Comparison of ENCODE assay signal across 32 cellular contexts in the genomic region with DNA sequence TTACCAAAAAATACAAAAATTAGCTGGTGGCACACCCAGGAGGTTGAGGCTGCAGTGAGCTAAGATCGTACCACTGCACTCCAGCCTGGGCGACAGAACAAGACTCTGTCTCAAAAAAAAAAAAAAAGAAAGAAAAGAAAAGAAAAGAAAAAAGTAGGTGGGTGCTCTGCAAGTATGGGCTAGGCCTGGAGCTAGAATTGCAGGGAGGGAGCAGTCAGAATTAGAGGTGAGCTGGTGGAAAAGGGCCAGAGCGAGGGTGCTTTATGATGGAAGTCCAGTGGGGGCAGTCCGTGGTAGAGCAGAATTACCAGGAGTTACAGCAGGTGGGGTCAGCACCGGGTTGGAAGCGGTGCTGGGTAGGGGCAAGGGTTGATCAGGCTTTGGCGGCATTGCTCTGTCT. TPM values are rescaled to one million over a fixed set of nuclear protein-coding genes. Genes with fewer than 3 reads are reported as not detected.
"Had no signal": no experiment of that assay in that cellular context is flagged by ENCODE, and none has a peak within 500 bp of the region (broad histone marks: within the 10 kb centered on the region; RNA-seq: fewer than 3 reads in every experiment).

No MANE protein-coding gene starts in this region.

- FAIRE-seq: TTC549 had no signal

- H3K4me1 ChIP-seq: ascending aorta had no signal

- H3K27ac ChIP-seq: ascending aorta, cardiac muscle cell, VCaP had no signal

- H3K9me3 ChIP-seq: ascending aorta had no signal

- DNase-seq: activated CD4-positive, alpha-beta memory T cell treated with anti-CD3 and anti-CD28 coated beads, Interleukin-2, amount 10 ng/mL, durations not matched to agents 7 days and 5 days; activated CD4-positive, alpha-beta T cell treated with anti-CD3 and anti-CD28 coated beads for 1 hour; activated CD4-positive, alpha-beta T cell treated with anti-CD3 and anti-CD28 coated beads for 36 hours; activated CD4-positive, alpha-beta T cell treated with anti-CD3 and anti-CD28 coated beads for 48 hours; activated CD4-positive, alpha-beta T cell treated with anti-CD3 and anti-CD28 coated beads, Interleukin-2, amount 10 ng/mL, durations not matched to agents 7 days and 5 days; activated CD4-positive, alpha-beta T cell treated with anti-CD3 and anti-CD28 coated beads, Interleukin-2, amount 50 U/mL, for 48 hours; activated CD4-positive, CD25-positive, alpha-beta regulatory T cell; activated CD8-positive, alpha-beta memory T cell treated with anti-CD3 and anti-CD28 coated beads for 24 hours; activated CD8-positive, alpha-beta memory T cell treated with anti-CD3 and anti-CD28 coated beads, Interleukin-2, amount 10 ng/mL, durations not matched to agents 7 days and 5 days; activated CD8-positive, alpha-beta memory T cell treated with anti-CD3 and anti-CD28 coated beads, Interleukin-2, amount 50 U/mL, for 48 hours; activated CD8-positive, alpha-beta T cell treated with anti-CD3 and anti-CD28 coated beads, Interleukin-2, amount 10 ng/mL, durations not matched to agents 7 days and 5 days; activated effector memory CD4-positive, alpha-beta T cell treated with Interleukin-2 at 50 U/mL for 16 hours; activated gamma-delta T cell; activated naive CD4-positive, alpha-beta T cell treated with anti-CD3 and anti-CD28 coated beads, Interleukin-2, amount 10 ng/mL, durations not matched to agents 7 days and 5 days; activated naive CD4-positive, alpha-beta T cell treated with Interleukin-2 at 50 U/mL for 16 hours; activated naive CD8-positive, alpha-beta T cell treated with anti-CD3 and anti-CD28 coated beads, Interleukin-2, amount 10 ng/mL, durations not matched to agents 7 days and 5 days; activated naive CD8-positive, alpha-beta T cell treated with anti-CD3 and anti-CD28 coated beads, Interleukin-2, amount 50 U/mL, for 24 hours; activated T-cell treated with anti-CD3 and anti-CD28 coated beads, Interleukin-2, amount 50 U/mL, for 24 hours; activated T-cell treated with anti-CD3 and anti-CD28 coated beads, Interleukin-2, amount 50 U/mL, for 48 hours; amygdala; anterior cingulate cortex; caudate nucleus; cerebellar nuclear complex; T-helper 2 cell; T-helper 9 cell had no signal

- H3K36me3 ChIP-seq: ascending aorta, cardiac muscle cell had no signal

- H3K27me3 ChIP-seq: ascending aorta, cardiac muscle cell had no signal

- ATAC-seq: activated CD4-positive, alpha-beta T cell treated with anti-CD3 and anti-CD28 coated beads for 36 hours; activated CD4-positive, CD25-positive, alpha-beta regulatory T cell treated with anti-CD3 and anti-CD28 coated beads, Interleukin-2, amount 50 U/mL, for 24 hours; activated CD8-positive, alpha-beta memory T cell treated with anti-CD3 and anti-CD28 coated beads, Interleukin-2, amount 10 ng/mL, durations not matched to agents 7 days and 5 days; activated CD8-positive, alpha-beta T cell treated with anti-CD3 and anti-CD28 coated beads, Interleukin-2, amount 10 ng/mL, durations not matched to agents 7 days and 5 days; activated naive CD8-positive, alpha-beta T cell treated with anti-CD3 and anti-CD28 coated beads, Interleukin-2, amount 50 U/mL, for 24 hours had no signal

- H3K4me3 ChIP-seq: ascending aorta, cardiac muscle cell had no signal

RNA-seq across cellular contexts. Expression of a gene that starts 59.5 kb away (rescaled TPM):
- total RNA-seq: activated CD4-positive, alpha-beta memory T cell treated with anti-CD3 and anti-CD28 coated beads, Interleukin-2, amount 10 ng/mL, durations not matched to agents 7 days and 5 days; activated CD4-positive, alpha-beta T cell treated with anti-CD3 and anti-CD28 coated beads for 36 hours; activated CD4-positive, alpha-beta T cell treated with anti-CD3 and anti-CD28 coated beads, Interleukin-2, amount 10 ng/mL, durations not matched to agents 7 days and 5 days; activated CD8-positive, alpha-beta memory T cell treated with anti-CD3 and anti-CD28 coated beads, Interleukin-2, amount 10 ng/mL, durations not matched to agents 7 days and 5 days; activated CD8-positive, alpha-beta T cell treated with anti-CD3 and anti-CD28 coated beads, Interleukin-2, amount 10 ng/mL, durations not matched to agents 7 days and 5 days; activated naive CD8-positive, alpha-beta T cell treated with anti-CD3 and anti-CD28 coated beads, Interleukin-2, amount 10 ng/mL, durations not matched to agents 7 days and 5 days; activated T-helper 2 cell treated with anti-CD3 and anti-CD28 coated beads, Interferon-gamma antibody, Interleukin-2, Interleukin-4, amounts not matched to agents 10 μg/mL and 5 μg/mL and 100 μg/mL, durations not matched to agents 14 hours and 24 hours and 36 hours; chondrocyte had no signal
